ENCODE assay signal across 1 cellular context in the genomic region with DNA sequence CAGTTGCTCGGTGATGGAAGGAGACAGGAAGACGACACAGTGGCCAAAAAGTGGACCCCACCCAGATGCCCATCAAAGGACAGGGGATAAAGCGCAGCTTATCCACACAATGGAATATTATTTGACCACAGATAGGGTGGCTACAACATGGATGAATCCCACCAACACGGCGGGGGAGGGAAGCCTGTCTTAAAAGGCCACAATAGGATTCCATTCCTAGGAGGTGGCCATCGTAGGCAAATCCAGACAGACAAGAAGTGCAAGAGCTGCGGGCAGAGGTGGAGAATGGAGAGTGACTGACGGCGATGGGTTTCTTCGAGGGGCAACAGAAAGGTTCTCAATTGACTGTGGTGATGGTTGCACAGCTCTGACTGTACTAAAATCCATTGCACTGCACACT.
A peak's percentile ranks its signal among the peaks of the same experiment; 100 is the strongest.
TF ChIP-seq lines count a peak whose summit lies in the region.

No MANE protein-coding gene starts in this region.

TF ChIP-seq in H1, 55 proteins besides CTCF, POLR2A, EP300 and RAD21:
- TF ChIP-seq SP1 (IDR thresholded peaks at IDR 0.05; ENCODE audit: low read depth, low read length) (0 out of 2 replicates have a peak, but pooled peaks have one; percentile 28), NANOG (IDR thresholded peaks at IDR 0.05; ENCODE audit: insufficient read depth, low read depth, low read length, poor library complexity, severe bottlenecking) (no peak), POLR2AphosphoS5 (IDR thresholded peaks at IDR 0.05; ENCODE audit: low read depth, low read length) (no peak), TBP (IDR thresholded peaks at IDR 0.05; ENCODE audit: low read depth, low read length) (no peak), BRCA1 (IDR thresholded peaks at IDR 0.05; ENCODE audit: low read depth, low read length) (no peak)
